In the genomic region with DNA sequence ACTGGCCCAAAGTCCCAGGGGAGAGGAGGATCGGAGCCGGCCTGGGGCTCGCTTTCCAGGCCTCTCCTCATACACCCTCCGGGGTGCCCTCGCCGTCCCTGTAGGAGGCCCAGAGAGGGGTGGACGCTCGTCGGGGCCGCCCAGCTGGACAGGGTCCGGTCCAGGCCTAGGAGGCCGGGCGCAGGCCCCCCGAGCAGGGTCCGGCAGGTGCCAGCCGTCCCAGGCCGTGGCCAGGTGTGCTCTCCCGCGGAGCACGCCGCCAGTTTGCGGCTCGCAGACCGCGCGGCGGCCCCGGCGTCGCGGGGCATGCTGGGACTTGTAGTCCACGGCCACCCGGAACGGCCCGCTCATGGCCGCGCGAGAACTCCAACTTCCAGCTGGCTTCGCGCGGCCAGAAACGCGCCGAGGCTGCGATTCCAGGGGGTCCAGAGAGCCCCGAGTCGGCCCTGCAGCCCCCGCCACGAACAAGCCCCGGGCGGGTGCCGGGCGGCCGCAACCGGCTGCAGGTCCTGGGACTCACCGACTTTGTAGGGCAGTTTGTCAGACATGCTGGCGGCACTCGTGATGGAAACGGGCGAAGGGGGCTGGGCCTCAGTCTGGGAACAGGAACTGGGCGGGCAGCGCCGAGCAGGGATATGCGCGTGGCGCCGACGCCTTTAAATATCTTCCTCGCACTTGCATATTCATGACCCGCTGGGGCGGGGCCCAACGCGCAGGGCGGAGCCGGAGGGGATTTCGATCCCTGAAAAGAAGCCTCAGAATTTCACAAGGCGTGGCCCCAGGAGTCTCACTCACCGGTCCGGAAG, we compare ENCODE assay signal across 1 cellular context.
TF ChIP-seq lines count a peak whose summit lies in the region.

A gene (minus strand): TSS at position 633 of the 806 bp plus-strand sequence. CDS start 85 bp downstream, at position 548.

TF ChIP-seq in HepG2, 621 proteins besides CTCF, POLR2A, EP300 and RAD21 (continued from another document and continues in another):
- TF ChIP-seq, protein P1, sequence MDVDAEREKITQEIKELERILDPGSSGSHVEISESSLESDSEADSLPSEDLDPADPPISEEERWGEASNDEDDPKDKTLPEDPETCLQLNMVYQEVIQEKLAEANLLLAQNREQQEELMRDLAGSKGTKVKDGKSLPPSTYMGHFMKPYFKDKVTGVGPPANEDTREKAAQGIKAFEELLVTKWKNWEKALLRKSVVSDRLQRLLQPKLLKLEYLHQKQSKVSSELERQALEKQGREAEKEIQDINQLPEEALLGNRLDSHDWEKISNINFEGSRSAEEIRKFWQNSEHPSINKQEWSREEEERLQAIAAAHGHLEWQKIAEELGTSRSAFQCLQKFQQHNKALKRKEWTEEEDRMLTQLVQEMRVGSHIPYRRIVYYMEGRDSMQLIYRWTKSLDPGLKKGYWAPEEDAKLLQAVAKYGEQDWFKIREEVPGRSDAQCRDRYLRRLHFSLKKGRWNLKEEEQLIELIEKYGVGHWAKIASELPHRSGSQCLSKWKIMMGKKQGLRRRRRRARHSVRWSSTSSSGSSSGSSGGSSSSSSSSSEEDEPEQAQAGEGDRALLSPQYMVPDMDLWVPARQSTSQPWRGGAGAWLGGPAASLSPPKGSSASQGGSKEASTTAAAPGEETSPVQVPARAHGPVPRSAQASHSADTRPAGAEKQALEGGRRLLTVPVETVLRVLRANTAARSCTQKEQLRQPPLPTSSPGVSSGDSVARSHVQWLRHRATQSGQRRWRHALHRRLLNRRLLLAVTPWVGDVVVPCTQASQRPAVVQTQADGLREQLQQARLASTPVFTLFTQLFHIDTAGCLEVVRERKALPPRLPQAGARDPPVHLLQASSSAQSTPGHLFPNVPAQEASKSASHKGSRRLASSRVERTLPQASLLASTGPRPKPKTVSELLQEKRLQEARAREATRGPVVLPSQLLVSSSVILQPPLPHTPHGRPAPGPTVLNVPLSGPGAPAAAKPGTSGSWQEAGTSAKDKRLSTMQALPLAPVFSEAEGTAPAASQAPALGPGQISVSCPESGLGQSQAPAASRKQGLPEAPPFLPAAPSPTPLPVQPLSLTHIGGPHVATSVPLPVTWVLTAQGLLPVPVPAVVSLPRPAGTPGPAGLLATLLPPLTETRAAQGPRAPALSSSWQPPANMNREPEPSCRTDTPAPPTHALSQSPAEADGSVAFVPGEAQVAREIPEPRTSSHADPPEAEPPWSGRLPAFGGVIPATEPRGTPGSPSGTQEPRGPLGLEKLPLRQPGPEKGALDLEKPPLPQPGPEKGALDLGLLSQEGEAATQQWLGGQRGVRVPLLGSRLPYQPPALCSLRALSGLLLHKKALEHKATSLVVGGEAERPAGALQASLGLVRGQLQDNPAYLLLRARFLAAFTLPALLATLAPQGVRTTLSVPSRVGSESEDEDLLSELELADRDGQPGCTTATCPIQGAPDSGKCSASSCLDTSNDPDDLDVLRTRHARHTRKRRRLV (CRISPR knock-in tag; IDR thresholded peaks at IDR 0.05), result peak; percentile 98
- TF ChIP-seq ZNF292 (CRISPR knock-in tag; IDR thresholded peaks at IDR 0.05; ENCODE audit: borderline replicate concordance, low read depth) (peak; percentile 72), TBX2 (CRISPR knock-in tag; IDR thresholded peaks at IDR 0.05; ENCODE audit: borderline replicate concordance) (peak; percentile 98), NR1H2 (CRISPR knock-in tag; IDR thresholded peaks at IDR 0.05; ENCODE audit: borderline replicate concordance, low read depth) (no peak), CENPX (CRISPR knock-in tag; IDR thresholded peaks at IDR 0.05) (no peak), ZNF83 (CRISPR knock-in tag; IDR thresholded peaks at IDR 0.05; ENCODE audit: borderline replicate concordance) (peak; percentile 93), ZNF841 (CRISPR knock-in tag; IDR thresholded peaks at IDR 0.05; ENCODE audit: borderline replicate concordance) (no peak), ZFP37 (CRISPR knock-in tag; IDR thresholded peaks at IDR 0.05; ENCODE audit: borderline replicate concordance) (peak; percentile 69), ZNF225 (CRISPR knock-in tag; IDR thresholded peaks at IDR 0.05) (peak; percentile 86; the same call in 1 of the 2 replicates), ZNF773 (CRISPR knock-in tag; IDR thresholded peaks at IDR 0.05; ENCODE audit: borderline replicate concordance) (peak; percentile 38; the same call in 1 of the 2 replicates), ISX (CRISPR knock-in tag; conservative IDR thresholded peaks at IDR 0.05) (peak; percentile 21; the same call in 1 of the 2 replicates), U2AF2 (IDR thresholded peaks at IDR 0.05; ENCODE audit: low read depth, low read length) (no peak), HNRNPLL (IDR thresholded peaks at IDR 0.05; ENCODE audit: low read depth, low read length, poor library complexity, severe bottlenecking) (peak; percentile 75), PRMT3 (CRISPR knock-in tag; IDR thresholded peaks at IDR 0.05; ENCODE audit: borderline replicate concordance, low read depth) (0 out of 2 replicates have a peak, but pooled peaks have one; percentile 43), ZNF432 (CRISPR knock-in tag; IDR thresholded peaks at IDR 0.05; ENCODE audit: borderline replicate concordance) (peak; percentile 87; the same call in 1 of the 2 replicates), ZNF792 (CRISPR knock-in tag; IDR thresholded peaks at IDR 0.05) (peak; percentile 88), PAWR (CRISPR knock-in tag; IDR thresholded peaks at IDR 0.05; ENCODE audit: borderline replicate concordance) (no peak), TBL1XR1 (IDR thresholded peaks at IDR 0.05; ENCODE audit: borderline replicate concordance, low read length, partially characterized antibody) (peak; percentile 33), KLF12 (CRISPR knock-in tag; IDR thresholded peaks at IDR 0.05; ENCODE audit: borderline replicate concordance) (peak; percentile 98), ZNF431 (CRISPR knock-in tag; IDR thresholded peaks at IDR 0.05; ENCODE audit: borderline replicate concordance, low read depth) (peak; percentile 83; the same call in 1 of the 2 replicates), PRPF4 (IDR thresholded peaks at IDR 0.05; ENCODE audit: low read depth, low read length, poor library complexity, severe bottlenecking) (no peak), ZNF7 (CRISPR knock-in tag; IDR thresholded peaks at IDR 0.05) (peak; percentile 8; the same call in 1 of the 2 replicates), ZSCAN30 (CRISPR knock-in tag; IDR thresholded peaks at IDR 0.05) (0 out of 2 replicates have a peak, but pooled peaks have one; percentile 77), HNRNPUL1 (IDR thresholded peaks at IDR 0.05; ENCODE audit: low read depth, low read length) (peak; percentile 74; the same call in 1 of the 2 replicates), FOXC1 (CRISPR knock-in tag; IDR thresholded peaks at IDR 0.05; ENCODE audit: borderline replicate concordance) (peak; percentile 97; the same call in 1 of the 2 replicates), KMT2B (CRISPR knock-in tag; IDR thresholded peaks at IDR 0.05) (peak; percentile 94), ZSCAN20 (CRISPR knock-in tag; IDR thresholded peaks at IDR 0.05; ENCODE audit: borderline replicate concordance) (peak; percentile 76; the same call in 1 of the 2 replicates)
- TF ChIP-seq, protein P2, sequence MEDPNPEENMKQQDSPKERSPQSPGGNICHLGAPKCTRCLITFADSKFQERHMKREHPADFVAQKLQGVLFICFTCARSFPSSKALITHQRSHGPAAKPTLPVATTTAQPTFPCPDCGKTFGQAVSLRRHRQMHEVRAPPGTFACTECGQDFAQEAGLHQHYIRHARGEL (CRISPR knock-in tag; IDR thresholded peaks at IDR 0.05), result peak; percentile 66; the same call in 1 of the 2 replicates
- TF ChIP-seq, protein P3, sequence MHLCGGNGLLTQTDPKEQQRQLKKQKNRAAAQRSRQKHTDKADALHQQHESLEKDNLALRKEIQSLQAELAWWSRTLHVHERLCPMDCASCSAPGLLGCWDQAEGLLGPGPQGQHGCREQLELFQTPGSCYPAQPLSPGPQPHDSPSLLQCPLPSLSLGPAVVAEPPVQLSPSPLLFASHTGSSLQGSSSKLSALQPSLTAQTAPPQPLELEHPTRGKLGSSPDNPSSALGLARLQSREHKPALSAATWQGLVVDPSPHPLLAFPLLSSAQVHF (CRISPR knock-in tag; IDR thresholded peaks at IDR 0.05), result 0 out of 2 replicates have a peak, but pooled peaks have one; percentile 49
- TF ChIP-seq, protein P4, sequence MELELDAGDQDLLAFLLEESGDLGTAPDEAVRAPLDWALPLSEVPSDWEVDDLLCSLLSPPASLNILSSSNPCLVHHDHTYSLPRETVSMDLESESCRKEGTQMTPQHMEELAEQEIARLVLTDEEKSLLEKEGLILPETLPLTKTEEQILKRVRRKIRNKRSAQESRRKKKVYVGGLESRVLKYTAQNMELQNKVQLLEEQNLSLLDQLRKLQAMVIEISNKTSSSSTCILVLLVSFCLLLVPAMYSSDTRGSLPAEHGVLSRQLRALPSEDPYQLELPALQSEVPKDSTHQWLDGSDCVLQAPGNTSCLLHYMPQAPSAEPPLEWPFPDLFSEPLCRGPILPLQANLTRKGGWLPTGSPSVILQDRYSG (CRISPR knock-in tag; IDR thresholded peaks at IDR 0.05), result peak; percentile 94
- TF ChIP-seq, protein P5, sequence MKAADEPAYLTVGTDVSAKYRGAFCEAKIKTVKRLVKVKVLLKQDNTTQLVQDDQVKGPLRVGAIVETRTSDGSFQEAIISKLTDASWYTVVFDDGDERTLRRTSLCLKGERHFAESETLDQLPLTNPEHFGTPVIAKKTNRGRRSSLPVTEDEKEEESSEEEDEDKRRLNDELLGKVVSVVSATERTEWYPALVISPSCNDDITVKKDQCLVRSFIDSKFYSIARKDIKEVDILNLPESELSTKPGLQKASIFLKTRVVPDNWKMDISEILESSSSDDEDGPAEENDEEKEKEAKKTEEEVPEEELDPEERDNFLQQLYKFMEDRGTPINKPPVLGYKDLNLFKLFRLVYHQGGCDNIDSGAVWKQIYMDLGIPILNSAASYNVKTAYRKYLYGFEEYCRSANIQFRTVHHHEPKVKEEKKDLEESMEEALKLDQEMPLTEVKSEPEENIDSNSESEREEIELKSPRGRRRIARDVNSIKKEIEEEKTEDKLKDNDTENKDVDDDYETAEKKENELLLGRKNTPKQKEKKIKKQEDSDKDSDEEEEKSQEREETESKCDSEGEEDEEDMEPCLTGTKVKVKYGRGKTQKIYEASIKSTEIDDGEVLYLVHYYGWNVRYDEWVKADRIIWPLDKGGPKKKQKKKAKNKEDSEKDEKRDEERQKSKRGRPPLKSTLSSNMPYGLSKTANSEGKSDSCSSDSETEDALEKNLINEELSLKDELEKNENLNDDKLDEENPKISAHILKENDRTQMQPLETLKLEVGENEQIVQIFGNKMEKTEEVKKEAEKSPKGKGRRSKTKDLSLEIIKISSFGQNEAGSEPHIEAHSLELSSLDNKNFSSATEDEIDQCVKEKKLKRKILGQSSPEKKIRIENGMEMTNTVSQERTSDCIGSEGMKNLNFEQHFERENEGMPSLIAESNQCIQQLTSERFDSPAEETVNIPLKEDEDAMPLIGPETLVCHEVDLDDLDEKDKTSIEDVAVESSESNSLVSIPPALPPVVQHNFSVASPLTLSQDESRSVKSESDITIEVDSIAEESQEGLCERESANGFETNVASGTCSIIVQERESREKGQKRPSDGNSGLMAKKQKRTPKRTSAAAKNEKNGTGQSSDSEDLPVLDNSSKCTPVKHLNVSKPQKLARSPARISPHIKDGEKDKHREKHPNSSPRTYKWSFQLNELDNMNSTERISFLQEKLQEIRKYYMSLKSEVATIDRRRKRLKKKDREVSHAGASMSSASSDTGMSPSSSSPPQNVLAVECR (CRISPR knock-in tag; IDR thresholded peaks at IDR 0.05; ENCODE audit: borderline replicate concordance), result peak; percentile 98
- TF ChIP-seq, protein P6, sequence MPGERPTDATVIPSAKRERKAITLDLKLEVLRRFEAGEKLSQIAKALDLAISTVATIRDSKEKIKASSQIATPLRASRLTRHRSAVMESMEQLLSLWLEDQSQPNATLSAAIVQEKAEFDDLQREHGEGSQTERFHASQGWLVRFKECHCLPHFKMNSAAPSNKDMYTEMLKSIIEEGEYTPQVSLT (CRISPR knock-in tag; IDR thresholded peaks at IDR 0.05; ENCODE audit: borderline replicate concordance, low read depth), result 0 out of 2 replicates have a peak, but pooled peaks have one; percentile 92
- TF ChIP-seq, protein P7, sequence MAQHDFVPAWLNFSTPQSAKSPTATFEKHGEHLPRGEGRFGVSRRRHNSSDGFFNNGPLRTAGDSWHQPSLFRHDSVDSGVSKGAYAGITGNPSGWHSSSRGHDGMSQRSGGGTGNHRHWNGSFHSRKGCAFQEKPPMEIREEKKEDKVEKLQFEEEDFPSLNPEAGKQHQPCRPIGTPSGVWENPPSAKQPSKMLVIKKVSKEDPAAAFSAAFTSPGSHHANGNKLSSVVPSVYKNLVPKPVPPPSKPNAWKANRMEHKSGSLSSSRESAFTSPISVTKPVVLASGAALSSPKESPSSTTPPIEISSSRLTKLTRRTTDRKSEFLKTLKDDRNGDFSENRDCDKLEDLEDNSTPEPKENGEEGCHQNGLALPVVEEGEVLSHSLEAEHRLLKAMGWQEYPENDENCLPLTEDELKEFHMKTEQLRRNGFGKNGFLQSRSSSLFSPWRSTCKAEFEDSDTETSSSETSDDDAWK (CRISPR knock-in tag; IDR thresholded peaks at IDR 0.05), result no peak
- TF ChIP-seq, protein P8, sequence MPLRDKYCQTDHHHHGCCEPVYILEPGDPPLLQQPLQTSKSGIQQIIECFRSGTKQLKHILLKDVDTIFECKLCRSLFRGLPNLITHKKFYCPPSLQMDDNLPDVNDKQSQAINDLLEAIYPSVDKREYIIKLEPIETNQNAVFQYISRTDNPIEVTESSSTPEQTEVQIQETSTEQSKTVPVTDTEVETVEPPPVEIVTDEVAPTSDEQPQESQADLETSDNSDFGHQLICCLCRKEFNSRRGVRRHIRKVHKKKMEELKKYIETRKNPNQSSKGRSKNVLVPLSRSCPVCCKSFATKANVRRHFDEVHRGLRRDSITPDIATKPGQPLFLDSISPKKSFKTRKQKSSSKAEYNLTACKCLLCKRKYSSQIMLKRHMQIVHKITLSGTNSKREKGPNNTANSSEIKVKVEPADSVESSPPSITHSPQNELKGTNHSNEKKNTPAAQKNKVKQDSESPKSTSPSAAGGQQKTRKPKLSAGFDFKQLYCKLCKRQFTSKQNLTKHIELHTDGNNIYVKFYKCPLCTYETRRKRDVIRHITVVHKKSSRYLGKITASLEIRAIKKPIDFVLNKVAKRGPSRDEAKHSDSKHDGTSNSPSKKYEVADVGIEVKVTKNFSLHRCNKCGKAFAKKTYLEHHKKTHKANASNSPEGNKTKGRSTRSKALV (CRISPR knock-in tag; IDR thresholded peaks at IDR 0.05), result peak; percentile 79
- TF ChIP-seq, protein P9, sequence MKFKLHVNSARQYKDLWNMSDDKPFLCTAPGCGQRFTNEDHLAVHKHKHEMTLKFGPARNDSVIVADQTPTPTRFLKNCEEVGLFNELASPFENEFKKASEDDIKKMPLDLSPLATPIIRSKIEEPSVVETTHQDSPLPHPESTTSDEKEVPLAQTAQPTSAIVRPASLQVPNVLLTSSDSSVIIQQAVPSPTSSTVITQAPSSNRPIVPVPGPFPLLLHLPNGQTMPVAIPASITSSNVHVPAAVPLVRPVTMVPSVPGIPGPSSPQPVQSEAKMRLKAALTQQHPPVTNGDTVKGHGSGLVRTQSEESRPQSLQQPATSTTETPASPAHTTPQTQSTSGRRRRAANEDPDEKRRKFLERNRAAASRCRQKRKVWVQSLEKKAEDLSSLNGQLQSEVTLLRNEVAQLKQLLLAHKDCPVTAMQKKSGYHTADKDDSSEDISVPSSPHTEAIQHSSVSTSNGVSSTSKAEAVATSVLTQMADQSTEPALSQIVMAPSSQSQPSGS (CRISPR knock-in tag; IDR thresholded peaks at IDR 0.05), result peak; percentile 78; the same call in 1 of the 2 replicates
